Comparison of ENCODE assay signal across 24 cellular contexts in genomic region chr6:56140090-56140489, GRCh38.
DNase-seq lines count a peak whose midpoint lies in the region; ATAC-seq, FAIRE-seq and TF ChIP-seq lines count a peak whose summit lies in the region.
"Had no signal": no experiment of that assay in that cellular context is flagged by ENCODE, and none has a peak within 500 bp of the region (broad histone marks: within the 10 kb centered on the region; RNA-seq: fewer than 3 reads in every experiment).

No MANE protein-coding gene starts in this region.

- no peak overlapping the region for H4K5ac ChIP-seq in IMR-90 (ENCODE audit: low read depth, low read length)

- H3K4me1 ChIP-seq in HepG2 (ENCODE audit: insufficient read depth, low read length) (no peaks in the 10 kb centered on the region), right lobe of liver (no peaks in the 10 kb centered on the region), IMR-90 (ENCODE audit: control insufficient read depth, insufficient read depth, low read length) (peaks cover 2% of the 10 kb centered on the region; the same call in 1 of the 2 replicates), K562 (replicated peaks in 1 of 2; ENCODE audit: control insufficient read depth in 2 of 2, insufficient read depth in 2 of 2, low read length in 2 of 2) (no peaks in the 10 kb centered on the region)
- H3K4me1 ChIP-seq: BE2C, BLaER1 had no signal

- no peak overlapping the region for H2AK5ac ChIP-seq in IMR-90 (ENCODE audit: low read depth, low read length)

- H3K4me3 ChIP-seq in HepG2 (replicated peaks in 1 of 3; ENCODE audit: insufficient read depth in 1 of 3, low read depth in 2 of 3, low read length in 3 of 3) (no peak overlapping the region), right lobe of liver (no peak overlapping the region), IMR-90 (ENCODE audit: insufficient read depth, low read depth, low read length) (no peak overlapping the region), K562 (no peak overlapping the region)
- H3K4me3 ChIP-seq: BLaER1 had no signal

- H3K4me2 ChIP-seq in HepG2 (ENCODE audit: low read depth, low read length) (no peak overlapping the region), IMR-90 (ENCODE audit: low read depth, low read length) (no peak overlapping the region), K562 (ENCODE audit: insufficient read depth, low read length) (no peak overlapping the region)
- H3K4me2 ChIP-seq: BLaER1 had no signal

- H2AFZ ChIP-seq in HepG2 (ENCODE audit: low read length) (no peak overlapping the region), IMR-90 (replicated peaks; ENCODE audit: low read length, poor library complexity) (no peak overlapping the region), K562 (ENCODE audit: low read depth, low read length) (no peak overlapping the region)

- no peak overlapping the region for H3K4ac ChIP-seq in IMR-90 (ENCODE audit: low read depth, low read length)

- TF ChIP-seq POLR2A in HepG2 (IDR thresholded peaks at IDR 0.05; ENCODE audit: insufficient read depth in 1 of 2, low read depth in 2 of 2, low read length in 2 of 2) (no peak), right lobe of liver (IDR thresholded peaks at IDR 0.05) (no peak), IMR-90 (IDR thresholded peaks at IDR 0.05; ENCODE audit: low read depth, low read length) (no peak), K562 (conservative IDR thresholded peaks at IDR 0.05) (no peak)

- BruUV-seq in HepG2 (replicated peaks; lab: Mats Ljungman, UMichigan) (no TSS peak), IMR-90 (replicated peaks; lab: Mats Ljungman, UMichigan) (no TSS peak), K562 (replicated peaks; lab: Mats Ljungman, UMichigan) (no TSS peak)

- H2BK120ac ChIP-seq in IMR-90 (ENCODE audit: low read depth, low read length), result no peak overlapping the region

- no peak overlapping the region for H4K8ac ChIP-seq in IMR-90 (ENCODE audit: low read depth in 2 of 2, low read length in 2 of 2)

- ATAC-seq in HepG2 (no peak), right lobe of liver (no peak), IMR-90 (ENCODE audit: low read depth) (no peak), K562 (no peak)

- no peak for TF ChIP-seq RAD21 in HepG2 (CRISPR knock-in tag; IDR thresholded peaks at IDR 0.05)
- no peak for TF ChIP-seq RAD21 in IMR-90 (IDR thresholded peaks at IDR 0.05; ENCODE audit: low read length)
- TF ChIP-seq RAD21 in K562 (CRISPR knock-in tag; conservative IDR thresholded peaks at IDR 0.05 in 1 of 2, IDR thresholded peaks at IDR 0.05 in 1 of 2), result no peak

- H2BK15ac ChIP-seq in IMR-90 (ENCODE audit: low read depth, low read length), result no peak overlapping the region

- H4K91ac ChIP-seq in IMR-90 (ENCODE audit: insufficient read depth, low read depth, low read length), result no peak overlapping the region

- no peak for DNase-seq in HepG2 (ENCODE audit: low spot score)
- no peak for DNase-seq in right lobe of liver
- DNase-seq in IMR-90, result no peak
- no peak for DNase-seq in K562 (ENCODE audit: extremely low read depth in 1 of 4, low spot score in 3 of 4)
- DNase-seq in T-helper 2 cell, result no peak
- no peak for DNase-seq in anterior cingulate cortex (lab: John Stamatoyannopoulos, UW)
- DNase-seq: ACHN; BE2C; C1 segment of cervical spinal cord; CD4-positive, alpha-beta memory T cell; CD4-positive, CD25-positive, alpha-beta regulatory T cell; CD8-positive, alpha-beta memory T cell; COR-L47; DMS 273 treated with DMSO at 0.1 percent for 48 hours; DMS153; DMS53; DMS79; DND-41; EL; GF-D8 had no signal

- H3K18ac ChIP-seq in IMR-90 (ENCODE audit: low read depth, low read length), result no peak overlapping the region

- no peaks in the 10 kb centered on the region for H3K27me3 ChIP-seq in HepG2 (ENCODE audit: control insufficient read depth in 1 of 2, insufficient read depth in 2 of 2, low read length in 2 of 2)
- no peaks in the 10 kb centered on the region for H3K27me3 ChIP-seq in right lobe of liver
- no peaks in the 10 kb centered on the region for H3K27me3 ChIP-seq in IMR-90 (ENCODE audit: control insufficient read depth, insufficient read depth, low read length)
- no peaks in the 10 kb centered on the region for H3K27me3 ChIP-seq in K562 (ENCODE audit: control insufficient read depth in 2 of 2, insufficient read depth in 2 of 2, low read length in 2 of 2)
- H3K27me3 ChIP-seq: BE2C, BLaER1 had no signal

- H2BK5ac ChIP-seq in IMR-90 (ENCODE audit: low read depth, low read length, poor library complexity, severe bottlenecking), result no peak overlapping the region

- H3K36me3 ChIP-seq in HepG2 (replicated peaks in 1 of 2; ENCODE audit: control insufficient read depth in 1 of 2, insufficient read depth in 2 of 2, low read length in 2 of 2) (no peaks in the 10 kb centered on the region), right lobe of liver (no peaks in the 10 kb centered on the region), IMR-90 (ENCODE audit: control insufficient read depth, insufficient read depth, low read length) (no peaks in the 10 kb centered on the region), K562 (ENCODE audit: control insufficient read depth, insufficient read depth, low read length) (no peaks in the 10 kb centered on the region)
- H3K36me3 ChIP-seq: BE2C, BLaER1 had no signal

- H4K20me1 ChIP-seq in HepG2 (ENCODE audit: insufficient read depth, low read length), result no peaks in the 10 kb centered on the region
- no peaks in the 10 kb centered on the region for H4K20me1 ChIP-seq in IMR-90 (ENCODE audit: insufficient read depth, low read length)
- H4K20me1 ChIP-seq in K562 (replicated peaks; ENCODE audit: control insufficient read depth, insufficient read depth, low read length), result no peaks in the 10 kb centered on the region
- H4K20me1 ChIP-seq: BLaER1 had no signal

- in situ Hi-C loops in HepG2 (cut with HindIII; ENCODE audit: extremely low pct_ligation_motif_present, low pct_unique_long_range_greater_than_20kb), result no loop called here
- in situ Hi-C loops in IMR-90 (cut with MboI; ENCODE audit: low sequenced_read_pairs), result no loop called here
- in situ Hi-C loops in K562 (cut with MboI), result no loop called here

- H3K14ac ChIP-seq in IMR-90 (replicated peaks; ENCODE audit: low read depth, low read length), result no peak overlapping the region

- no peak overlapping the region for H2AK9ac ChIP-seq in IMR-90 (replicated peaks; ENCODE audit: low read depth, low read length, poor library complexity)

- TF ChIP-seq CTCF in HepG2 (CRISPR knock-in tag; IDR thresholded peaks at IDR 0.05), result no peak
- TF ChIP-seq CTCF in right lobe of liver (IDR thresholded peaks at IDR 0.05), result no peak
- TF ChIP-seq CTCF in IMR-90 (conservative IDR thresholded peaks at IDR 0.05; ENCODE audit: low read depth, low read length), result no peak
- TF ChIP-seq CTCF in K562 (IDR thresholded peaks at IDR 0.05 in 2 of 3, conservative IDR thresholded peaks at IDR 0.05 in 1 of 3; ENCODE audit: insufficient read depth in 2 of 3, low read depth in 1 of 3, low read length in 3 of 3), result no peak

- no peaks in the 10 kb centered on the region for H3K9me3 ChIP-seq in HepG2 (ENCODE audit: low read length)
- no peaks in the 10 kb centered on the region for H3K9me3 ChIP-seq in right lobe of liver
- no peaks in the 10 kb centered on the region for H3K9me3 ChIP-seq in IMR-90 (ENCODE audit: control insufficient read depth, insufficient read depth, low read length)
- H3K9me3 ChIP-seq in K562 (replicated peaks; ENCODE audit: control insufficient read depth, insufficient read depth, low read depth, low read length), result no peaks in the 10 kb centered on the region
- H3K9me3 ChIP-seq: BE2C, BLaER1 had no signal

- H3K56ac ChIP-seq in IMR-90 (ENCODE audit: extremely low read depth, insufficient read depth, low read length), result no peak overlapping the region

- H3K79me2 ChIP-seq in HepG2 (ENCODE audit: insufficient read depth, low read length) (no peaks in the 10 kb centered on the region), K562 (ENCODE audit: control insufficient read depth, insufficient read depth, low read length) (no peaks in the 10 kb centered on the region)

- H3K27ac ChIP-seq in HepG2 (ENCODE audit: extremely low read length, insufficient read depth, low read length) (no peak overlapping the region), right lobe of liver (no peak overlapping the region), IMR-90 (ENCODE audit: insufficient read depth, low read length) (no peak overlapping the region), K562 (ENCODE audit: extremely low read depth, low read depth, low read length) (no peak overlapping the region)
- H3K27ac ChIP-seq: 22Rv1, BLaER1 had no signal

- no peaks in the 10 kb centered on the region for H3K79me1 ChIP-seq in IMR-90 (ENCODE audit: low read depth in 1 of 2, low read length in 2 of 2)

- dilution Hi-C loops in IMR-90 (cut with HindIII; ENCODE audit: low sequenced_read_pairs, unreplicated experiment), result no loop called here

- H3K23ac ChIP-seq in IMR-90 (ENCODE audit: low read depth, low read length), result no peak overlapping the region

- POLR2A ChIA-PET in HepG2 (lab: Yijun Ruan, JAX), result no interaction called here
- POLR2A ChIA-PET in IMR-90 (lab: Charles Lee; ENCODE audit: unreplicated experiment), result no interaction called here
- POLR2A ChIA-PET in K562 (lab: Yijun Ruan, JAX), result no interaction called here

- CTCF ChIA-PET in HepG2 (lab: Yijun Ruan, JAX; ENCODE audit: low intra/inter-chr PET ratio, low total read pairs) (no interaction called here), IMR-90 (lab: Yijun Ruan, JAX) (no interaction called here), K562 (lab: Yijun Ruan, JAX; ENCODE audit: low intra/inter-chr PET ratio) (no interaction called here)

- intact Hi-C loops in HepG2 (cut with micrococcal nuclease; ENCODE audit: unreplicated experiment), result no loop called here
- intact Hi-C loops in right lobe of liver (cut with DNase I), result no loop called here
- intact Hi-C loops in IMR-90 (cut with micrococcal nuclease), result no loop called here
- intact Hi-C loops in K562 (cut with micrococcal nuclease), result no loop called here

- H3K9me1 ChIP-seq in IMR-90 (ENCODE audit: insufficient read depth, low read length) (no peaks in the 10 kb centered on the region), K562 (ENCODE audit: control insufficient read depth, insufficient read depth, low read length) (no peaks in the 10 kb centered on the region)

- H3K9ac ChIP-seq in HepG2 (ENCODE audit: insufficient read depth, low read depth, low read length) (no peak overlapping the region), IMR-90 (ENCODE audit: low read depth, low read length) (no peak overlapping the region), K562 (ENCODE audit: insufficient read depth in 1 of 2, low read depth in 2 of 2, low read length in 2 of 2) (no peak overlapping the region)
- H3K9ac ChIP-seq: BLaER1 had no signal

- FAIRE-seq in HepG2 (lab: Jason Lieb, UNC) (no peak), K562 (lab: Jason Lieb, UNC) (no peak)
- FAIRE-seq: GM12891, GM18507 had no signal

- no peak for TF ChIP-seq EP300 in HepG2 (IDR thresholded peaks at IDR 0.05; ENCODE audit: low read depth in 2 of 2, low read length in 2 of 2)
- TF ChIP-seq EP300 in HepG2 (CRISPR knock-in tag; IDR thresholded peaks at IDR 0.05; ENCODE audit: borderline replicate concordance), result no peak
- no peak for TF ChIP-seq EP300 in K562 (IDR thresholded peaks at IDR 0.05; ENCODE audit: low read length)

- no peak overlapping the region for H2BK20ac ChIP-seq in IMR-90 (ENCODE audit: low read depth, low read length)

TF ChIP-seq in HepG2, 621 proteins besides CTCF, POLR2A, EP300 and RAD21 (continues in another document):
- peak; percentile 78 for TF ChIP-seq MAFF (IDR thresholded peaks at IDR 0.05; ENCODE audit: low read depth, low read length)

TF ChIP-seq in IMR-90, 13 proteins besides CTCF, POLR2A, EP300 and RAD21 (continues in another document):
- TF ChIP-seq RFX5 (IDR thresholded peaks at IDR 0.05; ENCODE audit: low read depth, low read length), result no peak

Comparison
In these comparisons a context has a peak if more than half of its experiments do, and no peak if none do; other contexts are left out.
1. Of the 241 proteins assayed by ChIP-seq in both HepG2 and K562: peak only in HepG2: MAFF and MAFK; only in K562: none; in both: none; in neither: 239.